15 cellular contexts compared by ENCODE assay signal in the genomic region with DNA sequence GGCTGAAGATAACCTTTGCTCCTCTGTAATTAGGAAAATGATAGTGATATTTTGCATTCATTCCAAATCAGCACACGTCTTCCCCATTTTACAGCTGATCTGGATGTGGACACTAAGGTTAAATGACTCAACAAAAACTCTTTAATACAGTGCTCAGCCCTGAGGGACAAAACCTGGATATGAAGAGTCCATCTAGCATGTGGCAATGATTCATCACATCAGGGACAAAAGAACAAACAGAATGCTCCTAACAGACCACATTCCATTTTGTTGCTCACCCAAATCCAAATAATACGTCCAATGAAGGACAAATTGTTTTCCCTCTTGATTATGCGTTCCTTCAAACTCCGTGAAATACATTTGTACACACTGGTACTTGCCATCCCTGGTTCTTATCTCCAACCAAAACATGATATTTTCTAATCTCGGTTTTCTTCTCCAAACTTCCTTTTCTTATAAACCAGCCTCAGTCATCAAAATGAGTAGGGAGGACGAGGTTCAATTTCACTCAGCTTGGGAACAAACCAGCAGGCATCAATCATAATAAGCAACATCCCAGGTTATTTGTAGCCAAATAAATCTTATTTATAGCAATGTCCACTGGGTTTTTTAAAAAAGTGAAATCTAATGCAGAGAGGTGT. TPM values are rescaled to one million over a fixed set of nuclear protein-coding genes. Genes with fewer than 3 reads are reported as not detected.
A peak's percentile ranks its signal among the peaks of the same experiment; 100 is the strongest.
DNase-seq lines count a peak whose midpoint lies in the region; ATAC-seq and TF ChIP-seq lines count a peak whose summit lies in the region.
"Had no signal": no experiment of that assay in that cellular context is flagged by ENCODE, and none has a peak within 500 bp of the region (broad histone marks: within the 10 kb centered on the region; RNA-seq: fewer than 3 reads in every experiment).

No MANE protein-coding gene starts in this region.

- no peak overlapping the region for H3K18ac ChIP-seq in trophoblast cell (ENCODE audit: low read length)

- H3K23ac ChIP-seq in trophoblast cell (ENCODE audit: low read length), result no peak overlapping the region

- H3K9me3 ChIP-seq in Panc1 (ENCODE audit: control insufficient read depth, insufficient read depth, low read depth, low read length) (no peaks in the 10 kb centered on the region), testis (no peaks in the 10 kb centered on the region), trophoblast cell (ENCODE audit: insufficient read depth, low read depth, low read length) (no peaks in the 10 kb centered on the region)

- H3K27ac Mint-ChIP-seq in progenitor cell of endocrine pancreas, result peak overlapping the region; percentile 28
- H3K27ac Mint-ChIP-seq: activated T-cell treated with anti-CD3 and anti-CD28 coated beads, Interleukin-2, amount 50 U/mL, for 72 hours; type B pancreatic cell had no signal

- POLR2A ChIA-PET in Panc1 (lab: Charles Lee), result no interaction called here

- H3K4me1 ChIP-seq in Panc1 (ENCODE audit: control insufficient read depth, insufficient read depth, low read length) (peaks cover 21% of the 10 kb centered on the region), testis (peaks cover 4% of the 10 kb centered on the region), trophoblast cell (ENCODE audit: control insufficient read depth in 1 of 2, insufficient read depth in 2 of 2, low read length in 2 of 2) (no peaks in the 10 kb centered on the region)

- no peaks in the 10 kb centered on the region for H3K27me3 ChIP-seq in Panc1 (ENCODE audit: control insufficient read depth, insufficient read depth, low read length)
- H3K27me3 ChIP-seq in testis, result no peaks in the 10 kb centered on the region
- H3K27me3 ChIP-seq in trophoblast cell (ENCODE audit: insufficient read depth, low read length), result no peaks in the 10 kb centered on the region

- H3K27ac ChIP-seq in Panc1 (ENCODE audit: low read length) (peak overlapping the region; percentile 66), epithelial cell of prostate (peak overlapping the region; percentile 33), testis (no peak overlapping the region), trophoblast cell (ENCODE audit: low read depth, low read length) (no peak overlapping the region)
- H3K27ac ChIP-seq: C4-2B, KMS-11 had no signal

- H4K12ac ChIP-seq in trophoblast cell (ENCODE audit: low read depth, low read length), result no peak overlapping the region

- H3K36me3 ChIP-seq in Panc1 (ENCODE audit: control insufficient read depth, insufficient read depth, low read length) (no peaks in the 10 kb centered on the region), testis (ENCODE audit: low read depth, missing control alignments) (no peaks in the 10 kb centered on the region), trophoblast cell (ENCODE audit: control insufficient read depth in 1 of 2, insufficient read depth in 2 of 2, low read length in 2 of 2) (peaks cover 8 to 28% of the 10 kb centered on the region in 2 experiments)

- no peak overlapping the region for H3K14ac ChIP-seq in trophoblast cell (ENCODE audit: low read length)

- H4K8ac ChIP-seq in trophoblast cell (ENCODE audit: low read depth, low read length), result no peak overlapping the region

- no peak overlapping the region for H3K4ac ChIP-seq in trophoblast cell (ENCODE audit: low read depth, low read length)

- no peak overlapping the region for H3K4me3 Mint-ChIP-seq in progenitor cell of endocrine pancreas (ENCODE audit: low read depth)
- H3K4me3 Mint-ChIP-seq: activated T-cell treated with anti-CD3 and anti-CD28 coated beads, Interleukin-2, amount 50 U/mL, for 72 hours; type B pancreatic cell had no signal

- TF ChIP-seq CTCF in Panc1 (IDR thresholded peaks at IDR 0.05) (no peak), progenitor cell of endocrine pancreas (IDR thresholded peaks at IDR 0.05; ENCODE audit: unreplicated experiment) (no peak), testis (IDR thresholded peaks at IDR 0.05) (no peak)

- H3K79me1 ChIP-seq in trophoblast cell (ENCODE audit: low read length), result no peaks in the 10 kb centered on the region

- no peak overlapping the region for H2AFZ ChIP-seq in trophoblast cell (ENCODE audit: insufficient read depth, low read length, poor library complexity)

- in situ Hi-C loops in Panc1 (cut with HindIII; ENCODE audit: low pct_unique_long_range_greater_than_20kb, low sequenced_read_pairs), result no loop called here

- peaks cover 2% of the 10 kb centered on the region for H3K79me2 ChIP-seq in trophoblast cell (ENCODE audit: control insufficient read depth, insufficient read depth, low read length, poor library complexity)

- H3K4me1 Mint-ChIP-seq in progenitor cell of endocrine pancreas (ENCODE audit: low read depth), result peaks cover 1% of the 10 kb centered on the region

- no peaks in the 10 kb centered on the region for H3K9me3 Mint-ChIP-seq in progenitor cell of endocrine pancreas (ENCODE audit: low read depth)
- H3K9me3 Mint-ChIP-seq: activated T-cell treated with anti-CD3 and anti-CD28 coated beads, Interleukin-2, amount 50 U/mL, for 72 hours; type B pancreatic cell had no signal

- H3K27me3 Mint-ChIP-seq in progenitor cell of endocrine pancreas, result no peaks in the 10 kb centered on the region
- H3K27me3 Mint-ChIP-seq: type B pancreatic cell had no signal

- 57 to 83% methylated on average over 6 of the region's 6 CpGs for WGBS in testis, 2 donors
- no CpG with 5 or more reads among the region's 6 CpGs for WGBS in trophoblast cell (ENCODE audit: extremely low coverage, insufficient coverage, insufficient read length)

- no TSS peak for BruUV-seq in Panc1 (replicated peaks; lab: Mats Ljungman, UMichigan)

- no peak for TF ChIP-seq POLR2A in testis (IDR thresholded peaks at IDR 0.05)

- no peak overlapping the region for H4K91ac ChIP-seq in trophoblast cell (ENCODE audit: low read depth, low read length)

- H2BK12ac ChIP-seq in trophoblast cell (ENCODE audit: low read length), result no peak overlapping the region

- no peak overlapping the region for H2AK5ac ChIP-seq in trophoblast cell (ENCODE audit: low read length)

- H2BK120ac ChIP-seq in trophoblast cell (ENCODE audit: insufficient read depth, low read length, poor library complexity), result no peak overlapping the region

- no peak overlapping the region; a peak in 1 of 4 replicates for H3K4me3 ChIP-seq in Panc1 (ENCODE audit: low read depth in 2 of 2, low read length in 2 of 2)
- no peak overlapping the region for H3K4me3 ChIP-seq in testis
- H3K4me3 ChIP-seq in trophoblast cell (ENCODE audit: low read depth, low read length), result no peak overlapping the region

- H3K36me3 Mint-ChIP-seq in progenitor cell of endocrine pancreas (ENCODE audit: insufficient read depth), result peaks cover 8% of the 10 kb centered on the region

- intact Hi-C loops in Panc1 (cut with micrococcal nuclease; ENCODE audit: unreplicated experiment) (no loop called here), testis (cut with DNase I; ENCODE audit: low total_unique reads) (no loop called here)

- ATAC-seq in Panc1 (peak; percentile 98), GM19455 (IDR thresholded peaks at IDR 0.05; ENCODE audit: unreplicated experiment) (no peak)
- ATAC-seq: activated T-cell treated with anti-CD3 and anti-CD28 coated beads, Interleukin-2, amount 50 U/mL, for 72 hours had no signal

- CTCF ChIA-PET in Panc1 (lab: Charles Lee), result interaction anchor here (0.8 kb wide), 1 partner anchor 128 kb away, joined by 6 read pairs; no protein-coding TSS in a partner anchor

- H3K4me2 ChIP-seq in trophoblast cell (ENCODE audit: low read length), result no peak overlapping the region
- H3K4me2 ChIP-seq: KMS-11 had no signal

- H2BK5ac ChIP-seq in trophoblast cell (ENCODE audit: low read depth, low read length, poor library complexity), result no peak overlapping the region

- peak; percentile 79 for DNase-seq in H4 (ENCODE audit: low spot score)
- peak; percentile 76 for DNase-seq in Panc1 (ENCODE audit: low read depth, low spot score)
- peak; percentile 20 for DNase-seq in epithelial cell of prostate (ENCODE audit: low read depth, low spot score)
- DNase-seq in progenitor cell of endocrine pancreas (ENCODE audit: low spot score, unreplicated experiment), result no peak
- no peak for DNase-seq in testis
- DNase-seq in trophoblast cell, result no peak
- DNase-seq: activated T-cell treated with anti-CD3 and anti-CD28 coated beads, Interleukin-2, amount 50 U/mL, for 72 hours; amniotic stem cell; NCI-H1694; SHP77; stimulated activated CD4-positive, alpha-beta T cell treated with anti-CD3 and anti-CD28 coated beads, Interleukin-2, amount 100 ng/mL, for 24 hours had no signal

- H3K9ac ChIP-seq in trophoblast cell (ENCODE audit: low read length), result no peak overlapping the region
- H3K9ac ChIP-seq: KMS-11 had no signal

RNA-seq across cellular contexts. Expression of gene MTMR2, which starts 53.7 kb away (rescaled TPM):
- 28.9 and 30.3 TPM in 2 replicates for total RNA-seq in H4 (2014; rRNA removed; shearing (Covaris generic))
- total RNA-seq in Panc1 (2021; ENCODE audit: unreplicated experiment), result 44.8 TPM
- polyA plus RNA-seq in Panc1 (2012; ENCODE audit: insufficient read length), result 23.7 TPM
- 45.0 TPM in 2 replicates for total RNA-seq in progenitor cell of endocrine pancreas
- total RNA-seq in testis, result 10 to 100 TPM; 49.9 to 55.5 TPM
- 70.7 TPM for polyA plus RNA-seq in testis (ENCODE audit: insufficient read depth, low read depth, low replicate concordance)
- 34.4 and 36.3 TPM in 2 replicates for polyA plus RNA-seq in trophoblast cell (2013)

Comparison
In these comparisons a context has a peak if more than half of its experiments do, and no peak if none do; other contexts are left out.
1. DNase-seq: peak in H4 (single experiment), Panc1 (single experiment) and epithelial cell of prostate (single experiment); none in progenitor cell of endocrine pancreas (single experiment), testis (single experiment) and trophoblast cell (0 of 2).
2. H3K27ac ChIP-seq: peak in Panc1 (single experiment) and epithelial cell of prostate (single experiment); none in testis (0 of 2) and trophoblast cell (single experiment).